ENCODE assay signal across 8 cellular contexts in genomic region chr6:3751019-3751729, GRCh38. TPM values are rescaled to one million over a fixed set of nuclear protein-coding genes. Genes with fewer than 3 reads are reported as not detected.
DNase-seq lines count a peak whose midpoint lies in the region; ATAC-seq and TF ChIP-seq lines count a peak whose summit lies in the region.

TSS of gene PXDC1 (minus strand) at chr6:3751713. CDS start at chr6:3751531, 182 bp downstream.

- H3K36me3 ChIP-seq in ectodermal cell (ENCODE audit: control insufficient read depth, insufficient read depth, low read length) (no peaks in the 10 kb centered on the region), thyroid gland (no peaks in the 10 kb centered on the region)

- H3K4me3 ChIP-seq in ectodermal cell (ENCODE audit: insufficient read depth, low read depth, low read length) (peak within 1 kb of the TSS; percentile 47), mononuclear cell (ENCODE audit: low read length) (peak within 1 kb of the TSS; percentile 39), thyroid gland (replicated peaks in 1 of 3) (peak within 1 kb of the TSS; percentile 50 to 92 (median 77))

- H3K27ac ChIP-seq in ectodermal cell (ENCODE audit: insufficient read depth, low read depth, low read length, poor library complexity, severe bottlenecking) (no peak within 1 kb of the TSS), thyroid gland (peak within 1 kb of the TSS; percentile 93 to 100 (median 100))

- no peak for TF ChIP-seq POLR2A in thyroid gland (IDR thresholded peaks at IDR 0.05)

- WGBS in ectodermal cell, 2 experiments: 1% methylated on average over 94 of the region's 94 CpGs
- 0 to 3% methylated on average over 8 to 21 of the region's 94 CpGs for WGBS in thyroid gland, 2 donors

- peak; percentile 8 for ATAC-seq in GM18498 (IDR thresholded peaks at IDR 0.05; ENCODE audit: unreplicated experiment)
- ATAC-seq in HG02571 (IDR thresholded peaks at IDR 0.05; ENCODE audit: unreplicated experiment): peak; percentile 6
- no peak for ATAC-seq in GM18520 (IDR thresholded peaks at IDR 0.05; ENCODE audit: unreplicated experiment)

- no peak for TF ChIP-seq CTCF in thyroid gland (IDR thresholded peaks at IDR 0.05)

- intact Hi-C loops in thyroid gland (cut with DNase I): loop anchor here (5.0 kb wide), 1 partner anchor 51 kb away; no protein-coding TSS in a partner anchor

- H3K9me3 ChIP-seq in ectodermal cell (ENCODE audit: control insufficient read depth, low read length) (no peaks in the 10 kb centered on the region), mononuclear cell (ENCODE audit: low read depth, low read length) (no peaks in the 10 kb centered on the region), thyroid gland (no peaks in the 10 kb centered on the region)

- H3K27me3 ChIP-seq in ectodermal cell (ENCODE audit: control insufficient read depth, insufficient read depth, low read length, poor library complexity, severe bottlenecking) (peaks cover 58% of the 10 kb centered on the region), mononuclear cell (ENCODE audit: insufficient read depth, low read length) (peaks cover 30% of the 10 kb centered on the region), thyroid gland (no peaks in the 10 kb centered on the region)

- peak in 3 of 5 experiments; percentile 10 to 64 (median 18) for DNase-seq in T-helper 2 cell
- DNase-seq in thyroid gland: peak; percentile 35
- DNase-seq in COR-L47 (lab: John Stamatoyannopoulos, UW): no peak

- peaks cover 10% of the 10 kb centered on the region for H3K4me1 ChIP-seq in ectodermal cell (ENCODE audit: control insufficient read depth, insufficient read depth, low read length)
- H3K4me1 ChIP-seq in mononuclear cell (ENCODE audit: insufficient read depth, low read length): peaks cover 28% of the 10 kb centered on the region
- H3K4me1 ChIP-seq in thyroid gland: peaks cover 33 to 40% of the 10 kb centered on the region in 2 donors

RNA-seq across cellular contexts. Expression of gene PXDC1, which starts in this region (rescaled TPM):
- polyA plus RNA-seq in ectodermal cell (2013, experiment 1 of 4): 3.7 TPM
- polyA plus RNA-seq in ectodermal cell (2013, experiment 2 of 4): 4.0 TPM
- polyA plus RNA-seq in ectodermal cell (2013, experiment 3 of 4): 3.5 TPM
- 3.7 TPM for polyA plus RNA-seq in ectodermal cell (2013, experiment 4 of 4)
- total RNA-seq in mononuclear cell: 1.6 TPM
- 100 to 1,000 TPM in 1 of 4 donors, 10 to 100 TPM in 3; 73.5 to 102 (median 82.7) TPM for total RNA-seq in thyroid gland

Comparison
In these comparisons a context has a peak if more than half of its experiments do, and no peak if none do; other contexts are left out.
1. RNA of gene PXDC1 (total RNA-seq): 73.5 to 102 TPM in thyroid gland; 1.6 TPM in mononuclear cell (single experiment); every median in the first group is over 10 times any median in the second.
2. Peak in every context shown above with its lines, with median percentiles within 50 percentile points of each other: H3K4me3 ChIP-seq.